In the genomic region with DNA sequence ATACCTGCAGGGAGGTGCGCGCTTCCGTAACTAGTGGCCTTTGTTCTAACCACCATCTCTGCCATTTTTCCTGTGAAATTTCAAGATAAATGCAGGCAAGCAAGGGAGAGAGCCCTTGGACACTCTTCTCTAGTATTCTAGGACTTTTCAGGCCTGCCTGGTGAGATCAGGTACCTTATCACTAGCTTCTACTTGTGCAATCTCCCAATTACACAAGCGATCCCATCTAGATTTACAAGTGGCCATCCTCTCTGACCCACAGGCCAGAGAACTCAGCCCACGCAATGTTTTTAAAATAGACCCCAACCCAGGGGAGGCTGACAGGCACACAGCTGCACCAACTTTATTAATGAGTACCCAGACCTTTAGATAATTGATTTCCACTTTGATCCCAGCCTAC, we compare ENCODE assay signal across 26 cellular contexts.
"Had no signal": no experiment of that assay in that cellular context is flagged by ENCODE, and none has a peak within 500 bp of the region (broad histone marks: within the 10 kb centered on the region; RNA-seq: fewer than 3 reads in every experiment).

No MANE protein-coding gene starts in this region.

- H3K4me3 Mint-ChIP-seq: stimulated activated effector memory CD8-positive, alpha-beta T cell treated with anti-CD3 and anti-CD28 coated beads, Interleukin-12 subunit alpha, Interleukin-12 subunit beta, amount 100 ng/mL, for 72 hours; stimulated activated memory B cell treated with anti-CD40 and anti-IgM and Interleukin-4, amounts not matched to agents 10 μg/mL and 1 μg/mL and 100 μg/mL, for 72 hours; stimulated activated naive B cell treated with anti-CD40 and anti-IgM and Interleukin-4, amounts not matched to agents 10 μg/mL and 1 μg/mL and 100 μg/mL, for 72 hours; stimulated activated naive CD8-positive, alpha-beta T cell treated with anti-CD3 and anti-CD28 coated beads, Interleukin-15, amount 100 ng/mL, for 72 hours; stimulated activated naive CD8-positive, alpha-beta T cell treated with anti-CD3 and anti-CD28 coated beads, Interleukin-15, Interleukin-2, amounts not matched to agents 100 ng/mL and 50 ng/mL, for 24 hours; type B pancreatic cell had no signal

- H3K36me3 ChIP-seq: stomach, suprapubic skin, thoracic aorta, thyroid gland, tibial artery, tibial nerve, transverse colon, upper lobe of left lung, upper lobe of right lung, uterus, vagina had no signal

- H3K36me3 Mint-ChIP-seq: stimulated activated effector memory CD8-positive, alpha-beta T cell treated with anti-CD3 and anti-CD28 coated beads, Interleukin-12 subunit alpha, Interleukin-12 subunit beta, amount 100 ng/mL, for 72 hours; stimulated activated memory B cell treated with anti-CD40 and anti-IgM and Interleukin-4, amounts not matched to agents 10 μg/mL and 1 μg/mL and 100 μg/mL, for 72 hours; type B pancreatic cell had no signal

- DNase-seq: stimulated activated CD4-positive, alpha-beta T cell treated with anti-CD3 and anti-CD28 coated beads, Interleukin-2, amount 100 ng/mL, for 48 hours; stimulated activated CD4-positive, alpha-beta T cell treated with anti-CD3 and anti-CD28 coated beads, Interleukin-4, amount 100 ng/mL, for 1 hour; stimulated activated CD4-positive, alpha-beta T cell treated with anti-CD3 and anti-CD28 coated beads, Interleukin-4, amount 100 ng/mL, for 24 hours; stimulated activated CD4-positive, alpha-beta T cell treated with anti-CD3 and anti-CD28 coated beads, Interleukin-4, amount 100 ng/mL, for 4 hours; stimulated activated CD8-positive, alpha-beta memory T cell treated with anti-CD3 and anti-CD28 coated beads, Interleukin-4, amount 100 ng/mL, for 48 hours; stimulated activated naive B cell treated with anti-CD40 and anti-IgM and Interleukin-4, amounts not matched to agents 10 μg/mL and 1 μg/mL and 100 μg/mL, for 72 hours; stimulated activated naive CD4-positive, alpha-beta T cell treated with Interleukin-2 at 50 U/mL for 16 hours; stimulated activated naive CD8-positive, alpha-beta T cell treated with anti-CD3 and anti-CD28 coated beads, Interleukin-15, amount 100 ng/mL, for 72 hours; stimulated activated naive CD8-positive, alpha-beta T cell treated with anti-CD3 and anti-CD28 coated beads, Interleukin-15, Interleukin-2, amounts not matched to agents 100 U/mL and 50 U/mL, for 24 hours; stomach; substantia nigra; testis; thyroid gland; tibial artery; transverse colon; upper lobe of left lung; upper lobe of right lung; uterus had no signal

- H3K27ac ChIP-seq: stomach, suprapubic skin, testis, thoracic aorta, thyroid gland, tibial artery, tibial nerve, transverse colon, upper lobe of left lung, upper lobe of right lung, uterus, vagina had no signal

- H3K27ac Mint-ChIP-seq: stimulated activated effector memory CD8-positive, alpha-beta T cell treated with anti-CD3 and anti-CD28 coated beads, Interleukin-12 subunit alpha, Interleukin-12 subunit beta, amount 100 ng/mL, for 72 hours; stimulated activated memory B cell treated with anti-CD40 and anti-IgM and Interleukin-4, amounts not matched to agents 10 μg/mL and 1 μg/mL and 100 μg/mL, for 72 hours; stimulated activated naive B cell treated with anti-CD40 and anti-IgM and Interleukin-4, amounts not matched to agents 10 μg/mL and 1 μg/mL and 100 μg/mL, for 72 hours; stimulated activated naive CD8-positive, alpha-beta T cell treated with anti-CD3 and anti-CD28 coated beads, Interleukin-15, amount 100 ng/mL, for 72 hours; stimulated activated naive CD8-positive, alpha-beta T cell treated with anti-CD3 and anti-CD28 coated beads, Interleukin-15, Interleukin-2, amounts not matched to agents 100 ng/mL and 50 ng/mL, for 24 hours; type B pancreatic cell had no signal

- H3K27me3 Mint-ChIP-seq: stimulated activated memory B cell treated with anti-CD40 and anti-IgM and Interleukin-4, amounts not matched to agents 10 μg/mL and 1 μg/mL and 100 μg/mL, for 72 hours; stimulated activated naive B cell treated with anti-CD40 and anti-IgM and Interleukin-4, amounts not matched to agents 10 μg/mL and 1 μg/mL and 100 μg/mL, for 72 hours; stimulated activated naive CD8-positive, alpha-beta T cell treated with anti-CD3 and anti-CD28 coated beads, Interleukin-15, amount 100 ng/mL, for 72 hours; stimulated activated naive CD8-positive, alpha-beta T cell treated with anti-CD3 and anti-CD28 coated beads, Interleukin-15, Interleukin-2, amounts not matched to agents 100 ng/mL and 50 ng/mL, for 24 hours had no signal

- H3K4me3 ChIP-seq: stomach, suprapubic skin, testis, thoracic aorta, thyroid gland, tibial artery, tibial nerve, transverse colon, upper lobe of left lung, upper lobe of right lung, uterus, vagina had no signal

- H3K4me1 Mint-ChIP-seq: stimulated activated effector memory CD8-positive, alpha-beta T cell treated with anti-CD3 and anti-CD28 coated beads, Interleukin-12 subunit alpha, Interleukin-12 subunit beta, amount 100 ng/mL, for 72 hours; stimulated activated memory B cell treated with anti-CD40 and anti-IgM and Interleukin-4, amounts not matched to agents 10 μg/mL and 1 μg/mL and 100 μg/mL, for 72 hours; stimulated activated naive B cell treated with anti-CD40 and anti-IgM and Interleukin-4, amounts not matched to agents 10 μg/mL and 1 μg/mL and 100 μg/mL, for 72 hours had no signal

- H3K9me3 Mint-ChIP-seq: stimulated activated effector memory CD8-positive, alpha-beta T cell treated with anti-CD3 and anti-CD28 coated beads, Interleukin-12 subunit alpha, Interleukin-12 subunit beta, amount 100 ng/mL, for 72 hours; stimulated activated naive CD8-positive, alpha-beta T cell treated with anti-CD3 and anti-CD28 coated beads, Interleukin-15, Interleukin-2, amounts not matched to agents 100 ng/mL and 50 ng/mL, for 24 hours had no signal

- H3K4me1 ChIP-seq: stomach, suprapubic skin, testis, thyroid gland, tibial artery, tibial nerve, transverse colon, upper lobe of left lung, upper lobe of right lung, uterus, vagina had no signal

- H3K27me3 ChIP-seq: stomach, suprapubic skin, testis, thyroid gland, tibial artery, tibial nerve, transverse colon, upper lobe of left lung, upper lobe of right lung, uterus, vagina had no signal
